In genomic region chr11:7186190-7186589, GRCh38 we compare ENCODE assay signal across 22 cellular contexts.
"Had no signal": no experiment of that assay in that cellular context is flagged by ENCODE, and none has a peak within 500 bp of the region (broad histone marks: within the 10 kb centered on the region; RNA-seq: fewer than 3 reads in every experiment).

No MANE protein-coding gene starts in this region.

- DNase-seq: activated CD4-positive, alpha-beta memory T cell treated with anti-CD3 and anti-CD28 coated beads for 36 hours; activated CD4-positive, alpha-beta T cell treated with anti-CD3 and anti-CD28 coated beads for 36 hours; activated effector memory CD4-positive, alpha-beta T cell treated with anti-CD3 and anti-CD28 coated beads, Interleukin-2, amount 50 U/mL, for 16 hours; activated T-cell treated with anti-CD3 and anti-CD28 coated beads, Interleukin-2, amount 50 U/mL, for 24 hours; amniotic stem cell; body of pancreas; central memory CD4-positive, alpha-beta T cell; cortex of kidney; effector CD4-positive, alpha-beta T cell; heart right ventricle; left lung; mammary epithelial cell; naive B cell; sigmoid colon; stimulated activated CD4-positive, alpha-beta T cell treated with anti-CD3 and anti-CD28 coated beads, Interleukin-12 subunit alpha, Interleukin-12 subunit beta, amount 100 ng/mL, for 4 hours; stimulated activated CD4-positive, alpha-beta T cell treated with anti-CD3 and anti-CD28 coated beads, Interleukin-2, amount 100 ng/mL, for 24 hours; stomach; T-helper 17 cell; testis; upper lobe of left lung; WERI-Rb-1 had no signal

- H3K4me3 ChIP-seq: body of pancreas, gastroesophageal sphincter, heart right ventricle, left lung, sigmoid colon, stomach, testis, upper lobe of left lung had no signal

- ATAC-seq: activated CD4-positive, alpha-beta T cell treated with anti-CD3 and anti-CD28 coated beads for 36 hours; body of pancreas; gastroesophageal sphincter; heart right ventricle; left lung; T-helper 17 cell had no signal
